ENCODE assay signal across 1 cellular context in genomic region chr2:26363323-26363722, GRCh38.
TF ChIP-seq lines count a peak whose summit lies in the region.

No MANE protein-coding gene starts in this region.

TF ChIP-seq in K562, 482 proteins besides CTCF, POLR2A, EP300 and RAD21:
- TF ChIP-seq PTBP1 (IDR thresholded peaks at IDR 0.05; ENCODE audit: low read depth, low read length) (no peak), ZNF318 (IDR thresholded peaks at IDR 0.05; ENCODE audit: borderline replicate concordance in 1 of 2, low read depth in 1 of 2) (no peak), SMARCE1 (IDR thresholded peaks at IDR 0.05) (0 out of 2 replicates have a peak, but pooled peaks have one; percentile 27), TGIF2 (CRISPR knock-in tag; IDR thresholded peaks at IDR 0.05) (no peak), SLC30A9 (CRISPR knock-in tag; IDR thresholded peaks at IDR 0.05) (no peak), ZNF398 (CRISPR knock-in tag; IDR thresholded peaks at IDR 0.05) (no peak), ZFX (CRISPR knock-in tag; IDR thresholded peaks at IDR 0.05) (no peak), FOSL1 (tag; conservative IDR thresholded peaks at IDR 0.05) (peak; percentile 80), ARID1B (IDR thresholded peaks at IDR 0.05) (peak; percentile 37; the same call in 1 of the 2 replicates), DPF2 (IDR thresholded peaks at IDR 0.05) (0 out of 2 replicates have a peak, but pooled peaks have one; percentile 39), ZNF324 (CRISPR knock-in tag; IDR thresholded peaks at IDR 0.05) (no peak), PBX2 (CRISPR knock-in tag; IDR thresholded peaks at IDR 0.05; ENCODE audit: low read depth) (no peak), PBX2 (tag; conservative IDR thresholded peaks at IDR 0.05; ENCODE audit: low read depth) (no peak), ZNF316 (IDR thresholded peaks at IDR 0.05) (peak; percentile 98), ATF3 (IDR thresholded peaks at IDR 0.05) (peak; percentile 48; the same call in 1 of the 2 replicates), ATF3 (CRISPR knock-in tag; conservative IDR thresholded peaks at IDR 0.05) (no peak), ZFP1 (CRISPR knock-in tag; IDR thresholded peaks at IDR 0.05) (no peak), NFE2 (IDR thresholded peaks at IDR 0.05; ENCODE audit: low read depth) (peak; percentile 39; the same call in 1 of the 2 replicates), ZEB2 (IDR thresholded peaks at IDR 0.05) (no peak), MAFK (IDR thresholded peaks at IDR 0.05; ENCODE audit: low read length) (peak; percentile 93), CREM (IDR thresholded peaks at IDR 0.05; ENCODE audit: low read depth) (no peak), POLR3A (IDR thresholded peaks at IDR 0.05; ENCODE audit: borderline replicate concordance, extremely low read depth, insufficient read depth, insufficient read length) (no peak), MAFF (IDR thresholded peaks at IDR 0.05; ENCODE audit: low read length) (peak; percentile 94), MAFG (tag; conservative IDR thresholded peaks at IDR 0.05) (peak; percentile 96), THAP12 (CRISPR knock-in tag; IDR thresholded peaks at IDR 0.05) (no peak), TEAD4 (IDR thresholded peaks at IDR 0.05; ENCODE audit: low read length) (peak; percentile 14; the same call in 1 of the 2 replicates), TEAD4 (CRISPR knock-in tag; IDR thresholded peaks at IDR 0.05; ENCODE audit: borderline replicate concordance) (no peak), CXXC5 (CRISPR knock-in tag; IDR thresholded peaks at IDR 0.05) (no peak), HDAC3 (IDR thresholded peaks at IDR 0.05; ENCODE audit: borderline replicate concordance, partially characterized antibody) (peak; percentile 46), ZNF217 (CRISPR knock-in tag; IDR thresholded peaks at IDR 0.05) (no peak), C11orf30 (IDR thresholded peaks at IDR 0.05; ENCODE audit: low read depth) (peak; percentile 97), JUND (IDR thresholded peaks at IDR 0.05; ENCODE audit: borderline replicate concordance, low read depth, low read length) (peak; percentile 69; the same call in 1 of the 2 replicates), JUND (tag; IDR thresholded peaks at IDR 0.05; ENCODE audit: borderline replicate concordance, low read depth, low read length) (no peak; the same call in 2 of the 3 replicates)
